ENCODE assay signal across 27 cellular contexts in genomic region chr15:47786371-47786770, GRCh38.
A peak's percentile ranks its signal among the peaks of the same experiment; 100 is the strongest.
DNase-seq lines count a peak whose midpoint lies in the region; ATAC-seq and TF ChIP-seq lines count a peak whose summit lies in the region.
"Had no signal": no experiment of that assay in that cellular context is flagged by ENCODE, and none has a peak within 500 bp of the region (broad histone marks: within the 10 kb centered on the region; RNA-seq: fewer than 3 reads in every experiment).

No MANE protein-coding gene starts in this region.

- CTCF ChIA-PET in activated CD8-positive, alpha-beta T cell treated with anti-CD3 and anti-CD28 coated beads for 36 hours (lab: Charles Lee): no interaction called here

- no peak for TF ChIP-seq CTCF in GM20000 (IDR thresholded peaks at IDR 0.05; ENCODE audit: extremely low read depth, missing control alignments)
- no peak for TF ChIP-seq CTCF in activated CD8-positive, alpha-beta T cell treated with anti-CD3 and anti-CD28 coated beads for 36 hours (IDR thresholded peaks at IDR 0.05)

- no peak overlapping the region for H3K4me2 ChIP-seq in mesendoderm (ENCODE audit: low read length)
- H3K4me2 ChIP-seq: BLaER1 treated with 17β-estradiol and CSF1 and Interleukin-3, amounts not matched to agents 10 nM and 100 nM had no signal

- H3K56ac ChIP-seq in mesendoderm (ENCODE audit: low read length): no peak overlapping the region

- peak overlapping the region; percentile 39 for H2BK15ac ChIP-seq in mesendoderm (replicated peaks; ENCODE audit: low read depth)

- no peaks in the 10 kb centered on the region for H3K36me3 ChIP-seq in adipocyte (ENCODE audit: control insufficient read depth, insufficient read depth, low read length, severe bottlenecking)
- H3K36me3 ChIP-seq in mesendoderm (ENCODE audit: control insufficient read depth, insufficient read depth, low read length): no peaks in the 10 kb centered on the region
- H3K36me3 ChIP-seq: BLaER1 treated with 17β-estradiol and CSF1 and Interleukin-3, amounts not matched to agents 10 nM and 100 nM had no signal

- H3K36me3 Mint-ChIP-seq in activated CD8-positive, alpha-beta T cell treated with anti-CD3 and anti-CD28 coated beads for 36 hours (ENCODE audit: low read depth): no peaks in the 10 kb centered on the region
- H3K36me3 Mint-ChIP-seq: CD4-positive, alpha-beta memory T cell had no signal

- H3K9me3 ChIP-seq in adipocyte (ENCODE audit: control insufficient read depth, low read length): peaks cover 3% of the 10 kb centered on the region
- H3K9me3 ChIP-seq: Caco-2 had no signal

- POLR2A ChIA-PET in activated CD8-positive, alpha-beta T cell treated with anti-CD3 and anti-CD28 coated beads for 36 hours (lab: Charles Lee): no interaction called here

- H3K4me1 Mint-ChIP-seq in activated CD8-positive, alpha-beta T cell treated with anti-CD3 and anti-CD28 coated beads for 36 hours (ENCODE audit: low read depth): no peaks in the 10 kb centered on the region
- H3K4me1 Mint-ChIP-seq: CD4-positive, alpha-beta memory T cell had no signal

- H2AK5ac ChIP-seq in mesendoderm (ENCODE audit: low read length): no peak overlapping the region

- no peak overlapping the region for H3K27ac Mint-ChIP-seq in activated CD8-positive, alpha-beta T cell treated with anti-CD3 and anti-CD28 coated beads for 36 hours
- H3K27ac Mint-ChIP-seq: CD4-positive, alpha-beta memory T cell; HFFc6 had no signal

- H3K27me3 Mint-ChIP-seq in activated CD8-positive, alpha-beta T cell treated with anti-CD3 and anti-CD28 coated beads for 36 hours: no peaks in the 10 kb centered on the region
- H3K27me3 Mint-ChIP-seq: CD4-positive, alpha-beta memory T cell had no signal

- H3K4me3 ChIP-seq in adipocyte (ENCODE audit: low read length) (no peak overlapping the region), mesendoderm (ENCODE audit: low read length) (no peak overlapping the region)
- H3K4me3 ChIP-seq: BLaER1 treated with 17β-estradiol and CSF1 and Interleukin-3, amounts not matched to agents 10 nM and 100 nM had no signal

- no peaks in the 10 kb centered on the region for H3K79me2 ChIP-seq in mesendoderm (ENCODE audit: control insufficient read depth, insufficient read depth, low read length)

- no peak for ATAC-seq in activated CD8-positive, alpha-beta T cell treated with anti-CD3 and anti-CD28 coated beads for 36 hours
- ATAC-seq in GM21825 (IDR thresholded peaks at IDR 0.05; ENCODE audit: unreplicated experiment): no peak
- ATAC-seq: HepG2 had no signal

- H3K9ac ChIP-seq in adipocyte (ENCODE audit: low read length) (no peak overlapping the region), mesendoderm (ENCODE audit: low read length) (no peak overlapping the region)
- H3K9ac ChIP-seq: BLaER1 treated with 17β-estradiol and CSF1 and Interleukin-3, amounts not matched to agents 10 nM and 100 nM had no signal

- peak; percentile 18 for DNase-seq in AG08396 (ENCODE audit: low spot score)
- peak; percentile 14 for DNase-seq in adipocyte (ENCODE audit: low read depth)
- DNase-seq in fibroblast of peridontal ligament (ENCODE audit: extremely low read depth): peak; percentile 67
- DNase-seq in mesendoderm: no peak
- DNase-seq in GM19240 (ENCODE audit: insufficient read length, low spot score): no peak
- DNase-seq in GM20000 (ENCODE audit: low spot score): no peak
- DNase-seq in activated CD8-positive, alpha-beta T cell treated with anti-CD3 and anti-CD28 coated beads for 36 hours: no peak
- DNase-seq: ACHN; Caco-2; CD4-positive, alpha-beta memory T cell; DMS 273 treated with DMSO at 0.1 percent for 48 hours; DMS79 treated with DMSO at 0.1 percent for 48 hours; H7; HFFc6; KBM-7; NCI-H1092 treated with DMSO at 0.1 percent for 48 hours; NCI-H1436 treated with DMSO at 0.1 percent for 48 hours; NCI-H2029; NCI-H226; NCI-H510A treated with DMSO at 0.1 percent for 48 hours; NCI-H748 treated with DMSO at 0.1 percent for 48 hours; SIG-M5 had no signal

- no peaks in the 10 kb centered on the region for H3K9me3 Mint-ChIP-seq in activated CD8-positive, alpha-beta T cell treated with anti-CD3 and anti-CD28 coated beads for 36 hours
- H3K9me3 Mint-ChIP-seq: HFFc6 had no signal

- no peak overlapping the region for H4K5ac ChIP-seq in mesendoderm (ENCODE audit: low read length)

- H3K18ac ChIP-seq in mesendoderm (ENCODE audit: low read length): no peak overlapping the region

- H3K4me3 Mint-ChIP-seq in activated CD8-positive, alpha-beta T cell treated with anti-CD3 and anti-CD28 coated beads for 36 hours: no peak overlapping the region
- H3K4me3 Mint-ChIP-seq: CD4-positive, alpha-beta memory T cell; HFFc6 had no signal

- no peak overlapping the region for H3K23ac ChIP-seq in mesendoderm (ENCODE audit: low read length)

- no peaks in the 10 kb centered on the region for H3K4me1 ChIP-seq in adipocyte (ENCODE audit: control insufficient read depth, insufficient read depth, low read length)
- H3K4me1 ChIP-seq in mesendoderm (ENCODE audit: control insufficient read depth, low read depth, low read length): no peaks in the 10 kb centered on the region
- H3K4me1 ChIP-seq: BLaER1 treated with 17β-estradiol and CSF1 and Interleukin-3, amounts not matched to agents 10 nM and 100 nM; Caco-2 had no signal

- H3K79me1 ChIP-seq in mesendoderm (ENCODE audit: low read length): no peaks in the 10 kb centered on the region

- no peak overlapping the region for H3K27ac ChIP-seq in mesendoderm (ENCODE audit: low read depth, low read length)
- H3K27ac ChIP-seq: 22Rv1; BLaER1 treated with 17β-estradiol and CSF1 and Interleukin-3, amounts not matched to agents 10 nM and 100 nM; HL-60 had no signal

- intact Hi-C loops in activated CD8-positive, alpha-beta T cell treated with anti-CD3 and anti-CD28 coated beads for 36 hours (cut with micrococcal nuclease): no loop called here

- H3K27me3 ChIP-seq in adipocyte (replicated peaks; ENCODE audit: control insufficient read depth, insufficient read depth, low read length): no peaks in the 10 kb centered on the region
- no peaks in the 10 kb centered on the region for H3K27me3 ChIP-seq in mesendoderm (ENCODE audit: insufficient read depth, low read length, poor library complexity)
- H3K27me3 ChIP-seq: BLaER1 treated with 17β-estradiol and CSF1 and Interleukin-3, amounts not matched to agents 10 nM and 100 nM had no signal

- no peak overlapping the region for H4K8ac ChIP-seq in mesendoderm (ENCODE audit: low read depth, low read length)

- WGBS in mesendoderm (ENCODE audit: extremely low coverage, insufficient coverage, low lambda C conversion rate): no CpG with 5 or more reads among the region's 4 CpGs

- H3K4ac ChIP-seq in mesendoderm (ENCODE audit: low read depth, low read length): no peak overlapping the region

- H2BK120ac ChIP-seq in mesendoderm (ENCODE audit: low read depth, low read length): no peak overlapping the region

- H2BK5ac ChIP-seq in mesendoderm (ENCODE audit: low read length): no peak overlapping the region

Comparison
In these comparisons a context has a peak if more than half of its experiments do, and no peak if none do; other contexts are left out.
1. DNase-seq: peak in AG08396 (single experiment), adipocyte (single experiment) and fibroblast of peridontal ligament (single experiment); none in mesendoderm (single experiment), GM19240 (single experiment), GM20000 (single experiment) and activated CD8-positive, alpha-beta T cell treated with anti-CD3 and anti-CD28 coated beads for 36 hours (single experiment).